Comparison of ENCODE assay signal across 9 cellular contexts in the genomic region with DNA sequence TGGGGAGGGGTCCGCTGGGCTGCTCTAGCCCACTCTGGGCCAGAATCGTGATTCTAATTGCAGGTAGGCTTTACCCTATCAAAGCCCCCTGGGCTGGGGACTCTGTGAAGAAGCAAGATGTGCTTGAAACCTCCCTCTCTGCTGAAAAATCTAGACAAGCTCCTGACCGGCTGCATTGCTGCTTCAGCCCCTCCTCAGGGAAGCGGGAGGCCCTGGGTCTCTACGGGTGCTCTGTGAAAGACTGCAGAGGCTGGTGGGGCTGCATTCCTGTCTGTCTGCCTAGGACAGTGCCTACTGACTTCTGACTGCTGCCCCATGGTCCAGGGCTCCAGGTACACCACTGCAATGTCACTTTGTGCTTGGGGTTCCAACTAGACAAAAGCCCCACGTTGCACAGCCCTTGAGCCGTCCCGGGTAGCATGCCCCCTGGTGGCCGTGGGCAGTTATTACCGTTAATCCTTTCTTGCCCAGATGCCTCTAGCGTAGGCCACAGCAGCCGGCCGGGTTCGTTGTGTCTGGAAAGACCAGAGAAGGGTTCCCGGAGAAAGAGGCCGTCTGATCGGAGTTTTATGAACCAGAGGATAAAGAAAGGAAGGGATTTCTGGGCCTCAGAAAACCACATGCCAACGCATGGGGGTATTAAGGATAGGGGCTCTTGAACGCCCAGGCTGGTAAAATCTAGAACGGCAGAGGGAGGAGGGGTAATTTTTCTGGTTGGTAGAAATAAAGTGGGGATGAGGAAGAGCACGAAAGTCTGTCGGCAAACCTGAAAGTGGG. TPM values are rescaled to one million over a fixed set of nuclear protein-coding genes. Genes with fewer than 3 reads are reported as not detected.
DNase-seq lines count a peak whose midpoint lies in the region; ATAC-seq, FAIRE-seq and TF ChIP-seq lines count a peak whose summit lies in the region.
"Had no signal": no experiment of that assay in that cellular context is flagged by ENCODE, and none has a peak within 500 bp of the region (broad histone marks: within the 10 kb centered on the region; RNA-seq: fewer than 3 reads in every experiment).

No MANE protein-coding gene starts in this region.

- no peak overlapping the region for H3K27ac ChIP-seq in RWPE2 (ENCODE audit: poor library complexity, severe bottlenecking)

- intact Hi-C loops in activated naive CD4-positive, alpha-beta T cell treated with anti-CD3 and anti-CD28 coated beads for 36 hours (cut with micrococcal nuclease), result loop anchor here (1.0 kb wide), 2 partner anchors 293 to 952 kb away; no protein-coding TSS in a partner anchor

- H3K9me3 ChIP-seq in RWPE2 (ENCODE audit: severe bottlenecking), result no peaks in the 10 kb centered on the region

- ATAC-seq in HG03520 (IDR thresholded peaks at IDR 0.05; ENCODE audit: unreplicated experiment) (peak; percentile 67), RWPE2 (ENCODE audit: low read depth) (peak; percentile 55; the same call in 2 of the 3 replicates), HG03108 (IDR thresholded peaks at IDR 0.05; ENCODE audit: unreplicated experiment) (no peak)

- no peaks in the 10 kb centered on the region for H3K27me3 Mint-ChIP-seq in activated naive CD4-positive, alpha-beta T cell treated with anti-CD3 and anti-CD28 coated beads for 36 hours (ENCODE audit: low read depth)

- DNase-seq in AG08395 (ENCODE audit: low spot score) (peak; percentile 46), GM18507 (ENCODE audit: extremely low spot score, insufficient read length, low read depth) (peak; percentile 46), RWPE2 (ENCODE audit: low spot score) (no peak), iPS-NIHi11 (ENCODE audit: low spot score) (peak; percentile 77)
- peak; percentile 57 for DNase-seq in activated naive CD4-positive, alpha-beta T cell treated with anti-CD3 and anti-CD28 coated beads for 36 hours
- DNase-seq in stimulated activated CD4-positive, alpha-beta T cell treated with anti-CD3 and anti-CD28 coated beads, Interleukin-2, amount 100 ng/mL, for 48 hours, result peak; percentile 55 to 61

- H3K27me3 ChIP-seq in RWPE2 (ENCODE audit: insufficient read depth, poor library complexity, severe bottlenecking), result no peaks in the 10 kb centered on the region

- H3K4me3 ChIP-seq in RWPE2 (ENCODE audit: severe bottlenecking), result no peak overlapping the region

- peak; percentile 78 for FAIRE-seq in GM18507 (lab: Jason Lieb, UNC)

- no peaks in the 10 kb centered on the region for H3K36me3 ChIP-seq in RWPE2 (ENCODE audit: low read depth)

- no peaks in the 10 kb centered on the region for H3K4me1 ChIP-seq in RWPE2 (ENCODE audit: insufficient read depth, poor library complexity, severe bottlenecking)

- no peaks in the 10 kb centered on the region for H3K36me3 Mint-ChIP-seq in activated naive CD4-positive, alpha-beta T cell treated with anti-CD3 and anti-CD28 coated beads for 36 hours (ENCODE audit: low read depth)

- no peak overlapping the region for H3K27ac Mint-ChIP-seq in activated naive CD4-positive, alpha-beta T cell treated with anti-CD3 and anti-CD28 coated beads for 36 hours

- peak; percentile 84 for TF ChIP-seq CTCF in RWPE2 (IDR thresholded peaks at IDR 0.05; ENCODE audit: poor library complexity, severe bottlenecking)

- H3K9me3 Mint-ChIP-seq in activated naive CD4-positive, alpha-beta T cell treated with anti-CD3 and anti-CD28 coated beads for 36 hours, result no peaks in the 10 kb centered on the region

- no peaks in the 10 kb centered on the region for H3K4me1 Mint-ChIP-seq in activated naive CD4-positive, alpha-beta T cell treated with anti-CD3 and anti-CD28 coated beads for 36 hours (ENCODE audit: low read depth)

- CTCF ChIA-PET in activated naive CD4-positive, alpha-beta T cell treated with anti-CD3 and anti-CD28 coated beads for 36 hours (lab: Charles Lee), result interaction anchor here (0.6 to 3.5 kb wide), 7 partner anchors 149 to 1579 kb away, joined by 3 to 21 read pairs (median 3); no protein-coding TSS in a partner anchor

- H3K4me3 Mint-ChIP-seq in activated naive CD4-positive, alpha-beta T cell treated with anti-CD3 and anti-CD28 coated beads for 36 hours, result no peak overlapping the region

RNA-seq across cellular contexts. Expression of a gene that starts 15.9 kb away (rescaled TPM):
- not detected for total RNA-seq in activated naive CD4-positive, alpha-beta T cell treated with anti-CD3 and anti-CD28 coated beads for 36 hours
- total RNA-seq: mononuclear cell had no signal

RNA-seq across cellular contexts. Expression of a gene that starts 49.2 kb away (rescaled TPM):
- total RNA-seq in activated naive CD4-positive, alpha-beta T cell treated with anti-CD3 and anti-CD28 coated beads for 36 hours, result under 1 TPM; 0.07 TPM
